13 cellular contexts compared by ENCODE assay signal in genomic region chr12:47800582-47800981, GRCh38. TPM values are rescaled to one million over a fixed set of nuclear protein-coding genes. Genes with fewer than 3 reads are reported as not detected.
DNase-seq lines count a peak whose midpoint lies in the region; ATAC-seq and TF ChIP-seq lines count a peak whose summit lies in the region.
"Had no signal": no experiment of that assay in that cellular context is flagged by ENCODE, and none has a peak within 500 bp of the region (broad histone marks: within the 10 kb centered on the region; RNA-seq: fewer than 3 reads in every experiment).

No MANE protein-coding gene starts in this region.

- H3K79me1 ChIP-seq in mesendoderm (ENCODE audit: low read length), result peaks cover 42% of the 10 kb centered on the region

- H2BK120ac ChIP-seq in mesendoderm (ENCODE audit: low read depth, low read length), result no peak overlapping the region

- H3K36me3 ChIP-seq in Karpas-422 (ENCODE audit: insufficient read depth, low read length), result 0 out of 2 replicates have a peak, but pooled peaks cover 4% of the 10 kb centered on the region
- H3K36me3 ChIP-seq in endodermal cell (ENCODE audit: control insufficient read depth, insufficient read depth, low read length), result peaks cover 73% of the 10 kb centered on the region
- peaks cover 47% of the 10 kb centered on the region for H3K36me3 ChIP-seq in effector memory CD4-positive, alpha-beta T cell (ENCODE audit: control insufficient read depth, insufficient read depth, low read length)
- H3K36me3 ChIP-seq in mesendoderm (ENCODE audit: control insufficient read depth, insufficient read depth, low read length), result peaks cover 8% of the 10 kb centered on the region

- DNase-seq in CD4-positive, alpha-beta T cell, result no peak
- DNase-seq in Karpas-422 (no peak), endodermal cell (no peak), WTC11 (ENCODE audit: low spot score) (no peak), mesendoderm (no peak), cerebellum (ENCODE audit: low spot score) (no peak)
- no peak for DNase-seq in stimulated activated effector memory CD8-positive, alpha-beta T cell treated with anti-CD3 and anti-CD28 coated beads, Interleukin-12 subunit alpha, Interleukin-12 subunit beta, amount 100 ng/mL, for 72 hours (ENCODE audit: low spot score in 2 of 2)
- no peak for DNase-seq in effector memory CD4-positive, alpha-beta T cell
- DNase-seq: aorta, Kasumi-1, NCI-H1694, NCI-H774 had no signal

- no peaks in the 10 kb centered on the region for H3K9me2 ChIP-seq in Karpas-422 (replicated peaks; ENCODE audit: insufficient read depth, low read length)

- H3K27ac ChIP-seq in CD4-positive, alpha-beta T cell (ENCODE audit: low read depth, low read length), result peak overlapping the region; percentile 9
- H3K27ac ChIP-seq in Karpas-422 (ENCODE audit: low read length) (peak overlapping the region; percentile 28; the same call in 1 of the 2 replicates), endodermal cell (ENCODE audit: low read depth, low read length) (no peak overlapping the region), mesendoderm (ENCODE audit: low read depth, low read length) (no peak overlapping the region)
- H3K27ac ChIP-seq in effector memory CD4-positive, alpha-beta T cell (ENCODE audit: insufficient read depth, low read length, poor library complexity, severe bottlenecking), result no peak overlapping the region

- POLR2A ChIA-PET in CD4-positive, alpha-beta T cell (lab: Charles Lee), result interaction anchor here (2.6 kb wide), 1 partner anchor 12 kb away, joined by 9 read pairs; no protein-coding TSS in a partner anchor
- POLR2A ChIA-PET in WTC11 (lab: Charles Lee), result no interaction called here

- WGBS in endodermal cell (ENCODE audit: insufficient coverage in 1 of 2, insufficient read length in 1 of 2), 2 experiments, result 83 to 89% methylated on average over 5 to 7 of the region's 7 CpGs
- no CpG with 5 or more reads among the region's 7 CpGs for WGBS in mesendoderm (ENCODE audit: extremely low coverage, insufficient coverage, low lambda C conversion rate)

- H3K9me3 Mint-ChIP-seq in CD4-positive, alpha-beta T cell, result no peaks in the 10 kb centered on the region
- H3K9me3 Mint-ChIP-seq in endodermal cell (no peaks in the 10 kb centered on the region), WTC11 (no peaks in the 10 kb centered on the region)
- H3K9me3 Mint-ChIP-seq in stimulated activated effector memory CD8-positive, alpha-beta T cell treated with anti-CD3 and anti-CD28 coated beads, Interleukin-12 subunit alpha, Interleukin-12 subunit beta, amount 100 ng/mL, for 72 hours, result no peaks in the 10 kb centered on the region

- no peak for TF ChIP-seq CTCF in CD4-positive, alpha-beta T cell (IDR thresholded peaks at IDR 0.05)
- no peak for TF ChIP-seq CTCF in endodermal cell (conservative IDR thresholded peaks at IDR 0.05)
- TF ChIP-seq CTCF in WTC11 (IDR thresholded peaks at IDR 0.05), result no peak

- no peak overlapping the region for H4K5ac ChIP-seq in mesendoderm (ENCODE audit: low read length)

- peak overlapping the region; percentile 85 for H3K27ac Mint-ChIP-seq in CD4-positive, alpha-beta T cell
- H3K27ac Mint-ChIP-seq in endodermal cell (peak overlapping the region; percentile 13), WTC11 (no peak overlapping the region)
- H3K27ac Mint-ChIP-seq in stimulated activated effector memory CD8-positive, alpha-beta T cell treated with anti-CD3 and anti-CD28 coated beads, Interleukin-12 subunit alpha, Interleukin-12 subunit beta, amount 100 ng/mL, for 72 hours, result peak overlapping the region; percentile 99

- H2BK15ac ChIP-seq in mesendoderm (replicated peaks; ENCODE audit: low read depth), result no peak overlapping the region

- intact Hi-C loops in CD4-positive, alpha-beta T cell (cut with DNase I, micrococcal nuclease), result no loop called here

- no peak overlapping the region for H3K4me3 ChIP-seq in Karpas-422 (ENCODE audit: low read length)
- H3K4me3 ChIP-seq in endodermal cell (ENCODE audit: low read length), result no peak overlapping the region
- H3K4me3 ChIP-seq in effector memory CD4-positive, alpha-beta T cell (ENCODE audit: insufficient read depth, low read depth, low read length, poor library complexity, severe bottlenecking), result no peak overlapping the region
- no peak overlapping the region for H3K4me3 ChIP-seq in mesendoderm (ENCODE audit: low read length)

- peaks cover 69% of the 10 kb centered on the region for H3K36me3 Mint-ChIP-seq in CD4-positive, alpha-beta T cell (ENCODE audit: low read depth)
- H3K36me3 Mint-ChIP-seq in endodermal cell (ENCODE audit: low read depth) (peaks cover 37% of the 10 kb centered on the region), WTC11 (peaks cover 3% of the 10 kb centered on the region; the same call in 1 of the 2 replicates)
- peaks cover 99% of the 10 kb centered on the region for H3K36me3 Mint-ChIP-seq in stimulated activated effector memory CD8-positive, alpha-beta T cell treated with anti-CD3 and anti-CD28 coated beads, Interleukin-12 subunit alpha, Interleukin-12 subunit beta, amount 100 ng/mL, for 72 hours

- no peak overlapping the region for H4K8ac ChIP-seq in mesendoderm (ENCODE audit: low read depth, low read length)

- no peak overlapping the region for H3K4ac ChIP-seq in mesendoderm (ENCODE audit: low read depth, low read length)

- H3K56ac ChIP-seq in mesendoderm (ENCODE audit: low read length), result no peak overlapping the region

- CTCF ChIA-PET in CD4-positive, alpha-beta T cell (lab: Charles Lee), result interaction anchor here (2.4 to 7.3 kb wide), 2 partner anchors 11 to 38 kb away, joined by 26 to 65 read pairs; no protein-coding TSS in a partner anchor
- CTCF ChIA-PET in WTC11 (lab: Charles Lee), result interaction anchor here (2.5 to 14.9 kb wide), 3 partner anchors 10 to 59 kb away, joined by 14 to 408 read pairs (median 81); no protein-coding TSS in a partner anchor

- H3K27me3 ChIP-seq in CD4-positive, alpha-beta T cell (ENCODE audit: control insufficient read depth, insufficient read depth, low read length), result no peaks in the 10 kb centered on the region
- H3K27me3 ChIP-seq in Karpas-422 (ENCODE audit: low read length), result no peaks in the 10 kb centered on the region
- H3K27me3 ChIP-seq in endodermal cell (ENCODE audit: control insufficient read depth, insufficient read depth, low read length, poor library complexity, severe bottlenecking), result no peaks in the 10 kb centered on the region
- H3K27me3 ChIP-seq in effector memory CD4-positive, alpha-beta T cell (replicated peaks; ENCODE audit: control insufficient read depth, insufficient read depth, low read length, poor library complexity, severe bottlenecking), result no peaks in the 10 kb centered on the region
- H3K27me3 ChIP-seq in mesendoderm (ENCODE audit: insufficient read depth, low read length, poor library complexity), result no peaks in the 10 kb centered on the region

- H2BK5ac ChIP-seq in mesendoderm (ENCODE audit: low read length), result no peak overlapping the region

- H4K20me1 ChIP-seq in Karpas-422 (ENCODE audit: insufficient read depth, low read depth, low read length), result no peaks in the 10 kb centered on the region

- H3K23ac ChIP-seq in mesendoderm (ENCODE audit: low read length), result no peak overlapping the region

- H3K79me2 ChIP-seq in Karpas-422 (ENCODE audit: low read length) (peaks cover 62% of the 10 kb centered on the region), mesendoderm (ENCODE audit: control insufficient read depth, insufficient read depth, low read length) (peaks cover 61% of the 10 kb centered on the region)

- no peak overlapping the region for H3K9ac ChIP-seq in Karpas-422 (ENCODE audit: low read length)
- H3K9ac ChIP-seq in endodermal cell (ENCODE audit: extremely low read depth, low read length, poor library complexity, severe bottlenecking), result no peak overlapping the region
- no peak overlapping the region for H3K9ac ChIP-seq in mesendoderm (ENCODE audit: low read length)
- H3K9ac ChIP-seq: parathyroid adenoma had no signal

- no peak overlapping the region for H3K4me3 Mint-ChIP-seq in CD4-positive, alpha-beta T cell
- H3K4me3 Mint-ChIP-seq in endodermal cell (no peak overlapping the region), WTC11 (no peak overlapping the region)
- H3K4me3 Mint-ChIP-seq in stimulated activated effector memory CD8-positive, alpha-beta T cell treated with anti-CD3 and anti-CD28 coated beads, Interleukin-12 subunit alpha, Interleukin-12 subunit beta, amount 100 ng/mL, for 72 hours, result no peak overlapping the region

- H3K4me1 ChIP-seq in Karpas-422 (ENCODE audit: low read length) (peaks cover 61% of the 10 kb centered on the region), endodermal cell (ENCODE audit: control insufficient read depth, insufficient read depth, low read length) (no peaks in the 10 kb centered on the region), mesendoderm (ENCODE audit: control insufficient read depth, low read depth, low read length) (peaks cover 9% of the 10 kb centered on the region)
- H3K4me1 ChIP-seq in effector memory CD4-positive, alpha-beta T cell (ENCODE audit: control insufficient read depth, insufficient read depth, low read length, poor library complexity, severe bottlenecking), result peaks cover 40% of the 10 kb centered on the region

- H3K4me1 Mint-ChIP-seq in CD4-positive, alpha-beta T cell (ENCODE audit: low read depth), result peaks cover 65% of the 10 kb centered on the region
- peaks cover 19% of the 10 kb centered on the region for H3K4me1 Mint-ChIP-seq in endodermal cell
- peaks cover 75% of the 10 kb centered on the region for H3K4me1 Mint-ChIP-seq in stimulated activated effector memory CD8-positive, alpha-beta T cell treated with anti-CD3 and anti-CD28 coated beads, Interleukin-12 subunit alpha, Interleukin-12 subunit beta, amount 100 ng/mL, for 72 hours
- H3K4me1 Mint-ChIP-seq in WTC11, result peaks cover 46% of the 10 kb centered on the region

- H3K4me2 ChIP-seq in Karpas-422 (ENCODE audit: low read depth, low read length, poor library complexity, severe bottlenecking) (no peak overlapping the region), mesendoderm (ENCODE audit: low read length) (no peak overlapping the region)

- H2AFZ ChIP-seq in Karpas-422 (ENCODE audit: low read length), result no peak overlapping the region
- H2AFZ ChIP-seq: parathyroid adenoma had no signal

- H3K18ac ChIP-seq in mesendoderm (ENCODE audit: low read length), result no peak overlapping the region

- H2AK5ac ChIP-seq in mesendoderm (ENCODE audit: low read length), result no peak overlapping the region

- no peaks in the 10 kb centered on the region for H3K27me3 Mint-ChIP-seq in CD4-positive, alpha-beta T cell
- H3K27me3 Mint-ChIP-seq in endodermal cell (ENCODE audit: insufficient read depth) (no peaks in the 10 kb centered on the region), WTC11 (ENCODE audit: low read depth) (no peaks in the 10 kb centered on the region)

- H3K9me3 ChIP-seq in CD4-positive, alpha-beta T cell (ENCODE audit: control insufficient read depth, low read length), result no peaks in the 10 kb centered on the region
- H3K9me3 ChIP-seq in Karpas-422 (ENCODE audit: low read length) (no peaks in the 10 kb centered on the region), endodermal cell (ENCODE audit: control insufficient read depth, low read length) (no peaks in the 10 kb centered on the region)
- H3K9me3 ChIP-seq in effector memory CD4-positive, alpha-beta T cell (ENCODE audit: control insufficient read depth, low read length), result no peaks in the 10 kb centered on the region

- ATAC-seq in CD4-positive, alpha-beta T cell (ENCODE audit: poor library complexity), result no peak
- no peak for ATAC-seq in stimulated activated effector memory CD8-positive, alpha-beta T cell treated with anti-CD3 and anti-CD28 coated beads, Interleukin-12 subunit alpha, Interleukin-12 subunit beta, amount 100 ng/mL, for 72 hours
- ATAC-seq in WTC11, result no peak

RNA-seq across cellular contexts. Expression of gene HDAC7, which starts 19.1 kb away (rescaled TPM):
- total RNA-seq in CD4-positive, alpha-beta T cell, result 100 to 1,000 TPM; 116 to 122 TPM
- total RNA-seq in Karpas-422 (2014; rRNA removed; shearing (Covaris generic); ENCODE audit: low replicate concordance), result 36.2 and 54.8 TPM in 2 replicates
- 100 to 1,000 TPM; 146 to 154 TPM for total RNA-seq in endodermal cell
- 73.0 TPM for polyA plus RNA-seq in endodermal cell (2013, experiment 1 of 2)
- polyA plus RNA-seq in endodermal cell (2013, experiment 2 of 2), result 68.5 TPM
- total RNA-seq in WTC11 (2021), result 89.9 to 111 TPM (median 94.7 TPM) in 3 replicates
- polyA plus RNA-seq in mesendoderm (2013, experiment 1 of 2), result 50.1 TPM
- 51.3 TPM for polyA plus RNA-seq in mesendoderm (2013, experiment 2 of 2)
- 12.1 TPM for total RNA-seq in cerebellum

RNA-seq across cellular contexts. Expression of gene SLC48A1, which starts 27.5 kb away (rescaled TPM):
- total RNA-seq in CD4-positive, alpha-beta T cell, result 1 to 10 TPM; 4.5 to 5.8 TPM
- total RNA-seq in Karpas-422 (2014; rRNA removed; shearing (Covaris generic); ENCODE audit: low replicate concordance), result 21.5 and 21.9 TPM in 2 replicates
- total RNA-seq in endodermal cell (10 to 100 TPM; 21.3 to 30.4 TPM), WTC11 (2021) (13.5 to 16.8 TPM (median 13.8 TPM) in 3 replicates), cerebellum (7.8 TPM)
- 13.9 TPM for polyA plus RNA-seq in endodermal cell (2013, experiment 1 of 2)
- polyA plus RNA-seq in endodermal cell (2013, experiment 2 of 2), result 13.5 TPM
- 9.6 TPM for polyA plus RNA-seq in mesendoderm (2013, experiment 1 of 2)
- polyA plus RNA-seq in mesendoderm (2013, experiment 2 of 2), result 9.2 TPM

RNA-seq across cellular contexts. Expression of gene RAPGEF3, which starts 41.9 kb away (rescaled TPM):
- total RNA-seq in CD4-positive, alpha-beta T cell, result under 1 TPM; 0.17 to 0.33 TPM
- total RNA-seq in Karpas-422 (2014; rRNA removed; shearing (Covaris generic); ENCODE audit: low replicate concordance), result 4.4 and 11.9 TPM in 2 replicates
- total RNA-seq in endodermal cell, result 10 to 100 TPM; 11.4 to 19.6 TPM
- 3.7 TPM for polyA plus RNA-seq in endodermal cell (2013, experiment 1 of 2)
- 3.2 TPM for polyA plus RNA-seq in endodermal cell (2013, experiment 2 of 2)
- 9.0 to 13.3 TPM (median 9.7 TPM) in 3 replicates for total RNA-seq in WTC11 (2021)
- polyA plus RNA-seq in mesendoderm (2013, experiment 1 of 2), result 7.8 TPM
- 7.4 TPM for polyA plus RNA-seq in mesendoderm (2013, experiment 2 of 2)
- 11.9 TPM for total RNA-seq in cerebellum

Comparison
In these comparisons a context has a peak if more than half of its experiments do, and no peak if none do; other contexts are left out.
1. H3K27ac ChIP-seq: peak in CD4-positive, alpha-beta T cell (single experiment) and Karpas-422 (single experiment); none in endodermal cell (single experiment), effector memory CD4-positive, alpha-beta T cell (single experiment) and mesendoderm (single experiment).